ENCODE assay signal across 21 cellular contexts in genomic region chr12:10986812-10987211, GRCh38. TPM values are rescaled to one million over a fixed set of nuclear protein-coding genes. Genes with fewer than 3 reads are reported as not detected.
A peak's percentile ranks its signal among the peaks of the same experiment; 100 is the strongest.
DNase-seq lines count a peak whose midpoint lies in the region; ATAC-seq and TF ChIP-seq lines count a peak whose summit lies in the region.
"Had no signal": no experiment of that assay in that cellular context is flagged by ENCODE, and none has a peak within 500 bp of the region (broad histone marks: within the 10 kb centered on the region; RNA-seq: fewer than 3 reads in every experiment).

TSS of gene TAS2R50 (minus strand) at chr12:10986912. CDS start at chr12:10986860, 52 bp downstream.

- peaks cover 0 to 5% (median 0%) of the 10 kb centered on the region in 3 donors for H3K9me3 ChIP-seq in gastroesophageal sphincter
- H3K9me3 ChIP-seq: Caco-2 had no signal

- no peak for TF ChIP-seq POLR2A in gastroesophageal sphincter (IDR thresholded peaks at IDR 0.05)

- no peak within 1 kb of the TSS for H3K4me3 ChIP-seq in gastroesophageal sphincter
- H3K4me3 ChIP-seq: BLaER1, GM12878, GM23248 had no signal

- no peaks in the 10 kb centered on the region for H3K36me3 ChIP-seq in gastroesophageal sphincter

- H3K27ac Mint-ChIP-seq in activated naive CD4-positive, alpha-beta T cell treated with anti-CD3 and anti-CD28 coated beads, Interleukin-2, amount 50 U/mL, for 24 hours: peak within 1 kb of the TSS; percentile 14
- no peak within 1 kb of the TSS for H3K27ac Mint-ChIP-seq in activated naive CD4-positive, alpha-beta T cell treated with anti-CD3 and anti-CD28 coated beads, Interleukin-2, amount 50 U/mL, for 72 hours
- H3K27ac Mint-ChIP-seq: B cell; CD4-positive, CD25-positive, alpha-beta regulatory T cell; CD8-positive, alpha-beta T cell had no signal

- no peak within 1 kb of the TSS for H3K4me3 Mint-ChIP-seq in activated naive CD4-positive, alpha-beta T cell treated with anti-CD3 and anti-CD28 coated beads, Interleukin-2, amount 50 U/mL, for 24 hours
- H3K4me3 Mint-ChIP-seq: B cell; CD8-positive, alpha-beta T cell had no signal

- no peak for TF ChIP-seq EP300 in gastroesophageal sphincter (IDR thresholded peaks at IDR 0.05)

- H3K27me3 ChIP-seq in gastroesophageal sphincter: no peaks in the 10 kb centered on the region
- H3K27me3 ChIP-seq: BLaER1 had no signal

- peaks cover 41% of the 10 kb centered on the region for H3K4me1 Mint-ChIP-seq in activated naive CD4-positive, alpha-beta T cell treated with anti-CD3 and anti-CD28 coated beads, Interleukin-2, amount 50 U/mL, for 24 hours

- no peak for ATAC-seq in activated naive CD4-positive, alpha-beta T cell treated with anti-CD3 and anti-CD28 coated beads, Interleukin-2, amount 50 U/mL, for 72 hours
- ATAC-seq in gastroesophageal sphincter: no peak
- ATAC-seq: CD8-positive, alpha-beta T cell; GM12878 had no signal

- WGBS in gastroesophageal sphincter (ENCODE audit: low coverage in 1 of 2), 2 donors: 38 to 45% methylated on average over 2 of the region's 2 CpGs

- no peak within 1 kb of the TSS for H3K27ac ChIP-seq in gastroesophageal sphincter
- H3K27ac ChIP-seq: 22Rv1, BLaER1, C4-2B, GM23248 had no signal

- no peak for TF ChIP-seq CTCF in gastroesophageal sphincter (IDR thresholded peaks at IDR 0.05)

- no peaks in the 10 kb centered on the region for H3K9me3 Mint-ChIP-seq in activated naive CD4-positive, alpha-beta T cell treated with anti-CD3 and anti-CD28 coated beads, Interleukin-2, amount 50 U/mL, for 24 hours
- H3K9me3 Mint-ChIP-seq in activated naive CD4-positive, alpha-beta T cell treated with anti-CD3 and anti-CD28 coated beads, Interleukin-2, amount 50 U/mL, for 72 hours: peaks cover 0 to 5% of the 10 kb centered on the region in 2 donors

- DNase-seq in activated naive CD4-positive, alpha-beta T cell treated with anti-CD3 and anti-CD28 coated beads, Interleukin-2, amount 50 U/mL, for 72 hours (ENCODE audit: low spot score in 2 of 2): no peak
- DNase-seq in cerebellum (ENCODE audit: low spot score) (no peak), occipital lobe (lab: John Stamatoyannopoulos, UW) (no peak), mesenteric fat pad (ENCODE audit: low spot score) (no peak)
- DNase-seq: Caco-2; CD4-positive, CD25-positive, alpha-beta regulatory T cell; CD8-positive, alpha-beta T cell; DMS 273 treated with DMSO at 0.1 percent for 48 hours; DMS79; EL; GDM1; GM23248; H7; HCEC 1CT had no signal

- peaks cover 11% of the 10 kb centered on the region for H3K36me3 Mint-ChIP-seq in activated naive CD4-positive, alpha-beta T cell treated with anti-CD3 and anti-CD28 coated beads, Interleukin-2, amount 50 U/mL, for 24 hours
- H3K36me3 Mint-ChIP-seq in activated naive CD4-positive, alpha-beta T cell treated with anti-CD3 and anti-CD28 coated beads, Interleukin-2, amount 50 U/mL, for 72 hours: peaks cover 10 to 13% of the 10 kb centered on the region in 2 donors

- H3K27me3 Mint-ChIP-seq in activated naive CD4-positive, alpha-beta T cell treated with anti-CD3 and anti-CD28 coated beads, Interleukin-2, amount 50 U/mL, for 24 hours: no peaks in the 10 kb centered on the region
- H3K27me3 Mint-ChIP-seq: B cell; CD4-positive, CD25-positive, alpha-beta regulatory T cell had no signal

- H3K4me1 ChIP-seq in gastroesophageal sphincter: no peaks in the 10 kb centered on the region
- H3K4me1 ChIP-seq: Caco-2 had no signal

RNA-seq across cellular contexts. Expression of gene TAS2R50, which starts in this region (rescaled TPM):
- 1 to 10 TPM in 1 of 2 donors, under 1 TPM in 1; 0.55 to 1.3 TPM for total RNA-seq in activated naive CD4-positive, alpha-beta T cell treated with anti-CD3 and anti-CD28 coated beads, Interleukin-2, amount 50 U/mL, for 72 hours
- total RNA-seq in cerebellum: 17.1 TPM
- total RNA-seq in occipital lobe: 12.6 TPM
- 2.0 TPM for total RNA-seq in mesenteric fat pad
- total RNA-seq in gastroesophageal sphincter: 1 to 10 TPM in 3 of 4 donors, not detected in 1; 1.4 to 7.2 (median 3.0) TPM
- total RNA-seq: CD8-positive, alpha-beta T cell had no signal
